In the genomic region with DNA sequence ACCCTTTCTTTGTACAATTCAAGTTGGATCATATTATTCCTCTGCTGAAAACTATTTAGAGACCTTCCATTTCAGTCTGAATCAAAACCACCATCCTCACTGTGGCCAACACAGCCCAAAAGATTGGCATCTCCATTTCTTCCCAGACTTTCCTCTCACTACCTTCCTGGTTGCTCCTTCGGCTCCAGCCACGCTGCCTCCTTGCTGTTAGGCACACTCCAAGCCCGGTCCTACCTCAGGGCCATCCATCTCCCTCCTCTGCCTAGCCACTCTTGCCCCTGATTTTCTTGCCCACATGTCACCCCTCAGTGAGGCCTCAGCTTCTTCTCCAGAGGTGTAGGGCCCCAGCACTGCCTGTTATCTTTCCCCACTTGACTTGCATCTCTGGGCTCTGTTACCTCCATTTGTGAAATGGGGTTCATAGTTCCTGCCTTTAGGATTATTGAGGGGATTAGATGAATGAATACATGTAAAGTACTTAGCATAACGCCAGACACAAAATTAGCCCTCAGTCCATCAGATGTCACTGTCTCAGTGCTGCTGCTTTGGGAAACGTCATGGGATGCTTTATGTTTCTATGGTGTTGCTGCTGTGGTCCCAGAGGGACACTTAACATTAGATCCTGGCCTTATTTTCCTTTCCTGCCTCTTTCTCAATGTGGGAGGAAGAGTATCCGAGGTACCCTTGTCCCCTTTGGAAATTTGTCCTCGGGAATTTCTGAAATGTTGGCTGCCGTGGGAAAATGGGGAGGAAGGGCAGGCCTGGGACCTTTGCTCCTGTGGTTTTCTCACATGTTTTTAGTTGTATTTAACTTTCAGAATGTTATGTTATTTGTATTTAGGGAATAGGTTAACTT, we compare ENCODE assay signal across 9 cellular contexts. TPM values are rescaled to one million over a fixed set of nuclear protein-coding genes. Genes with fewer than 3 reads are reported as not detected.
DNase-seq lines count a peak whose midpoint lies in the region; ATAC-seq, FAIRE-seq and TF ChIP-seq lines count a peak whose summit lies in the region.
"Had no signal": no experiment of that assay in that cellular context is flagged by ENCODE, and none has a peak within 500 bp of the region (broad histone marks: within the 10 kb centered on the region; RNA-seq: fewer than 3 reads in every experiment).

No MANE protein-coding gene starts in this region.

- H3K27ac Mint-ChIP-seq in stimulated activated naive CD8-positive, alpha-beta T cell treated with anti-CD3 and anti-CD28 coated beads, Interleukin-15, amount 100 ng/mL, for 72 hours = peak overlapping the region in 1 of 2 donors; percentile 40

- TSS peak; percentile 37 for BruUV-seq in HepG2 (replicated peaks; lab: Mats Ljungman, UMichigan)

- peaks cover 0 to 2% of the 10 kb centered on the region in 2 donors for H3K9me3 Mint-ChIP-seq in stimulated activated naive CD8-positive, alpha-beta T cell treated with anti-CD3 and anti-CD28 coated beads, Interleukin-15, amount 100 ng/mL, for 72 hours

- TF ChIP-seq POLR2A in HepG2 (IDR thresholded peaks at IDR 0.05; ENCODE audit: insufficient read depth in 1 of 2, low read depth in 2 of 2, low read length in 2 of 2) = no peak

- intact Hi-C loops in HepG2 (cut with micrococcal nuclease; ENCODE audit: unreplicated experiment) = loop anchor here (2.0 kb wide), 1 partner anchor 29 kb away; no protein-coding TSS in a partner anchor

- H4K20me1 ChIP-seq in HepG2 (ENCODE audit: insufficient read depth, low read length) (no peaks in the 10 kb centered on the region), smooth muscle cell (ENCODE audit: low read depth) (peaks cover 65% of the 10 kb centered on the region)

- no peak for ATAC-seq in RWPE2 (ENCODE audit: low read depth)
- peak; percentile 48 for ATAC-seq in HepG2
- peak; percentile 64 for ATAC-seq in stimulated activated naive CD8-positive, alpha-beta T cell treated with anti-CD3 and anti-CD28 coated beads, Interleukin-15, amount 100 ng/mL, for 72 hours

- POLR2A ChIA-PET in HepG2 (lab: Yijun Ruan, JAX) = no interaction called here

- no peaks in the 10 kb centered on the region for H3K27me3 ChIP-seq in RWPE2 (ENCODE audit: insufficient read depth, poor library complexity, severe bottlenecking)
- H3K27me3 ChIP-seq in HepG2 (ENCODE audit: control insufficient read depth in 1 of 2, insufficient read depth in 2 of 2, low read length in 2 of 2) = no peaks in the 10 kb centered on the region
- H3K27me3 ChIP-seq in smooth muscle cell (ENCODE audit: low read depth) = no peaks in the 10 kb centered on the region

- H3K4me3 ChIP-seq in RWPE2 (ENCODE audit: severe bottlenecking) (no peak overlapping the region), choroid plexus epithelial cell (ENCODE audit: low read depth, low read length) (no peak overlapping the region), HepG2 (replicated peaks in 1 of 3; ENCODE audit: insufficient read depth in 1 of 3, low read depth in 2 of 3, low read length in 3 of 3) (peak overlapping the region; percentile 8 to 62 (median 31); a peak in 4 of 6 replicates), smooth muscle cell (no peak overlapping the region)

- peak overlapping the region; percentile 86 for H3K4me2 ChIP-seq in HepG2 (ENCODE audit: low read depth, low read length)
- H3K4me2 ChIP-seq in smooth muscle cell = no peak overlapping the region

- H3K4me3 Mint-ChIP-seq in stimulated activated naive CD8-positive, alpha-beta T cell treated with anti-CD3 and anti-CD28 coated beads, Interleukin-15, amount 100 ng/mL, for 72 hours = peak overlapping the region; percentile 33 to 34

- 14% methylated on average over 8 of the region's 8 CpGs for WGBS in HepG2 (ENCODE audit: low lambda C conversion rate)
- WGBS in smooth muscle cell (ENCODE audit: low lambda C conversion rate) = 89% methylated on average over 8 of the region's 8 CpGs

- peaks cover 80% of the 10 kb centered on the region for H3K4me1 Mint-ChIP-seq in stimulated activated naive CD8-positive, alpha-beta T cell treated with anti-CD3 and anti-CD28 coated beads, Interleukin-15, amount 100 ng/mL, for 72 hours

- H3K79me2 ChIP-seq in HepG2 (ENCODE audit: insufficient read depth, low read length) (peaks cover 88% of the 10 kb centered on the region), smooth muscle cell (ENCODE audit: low read depth) (peaks cover 22% of the 10 kb centered on the region)

- H3K4me1 ChIP-seq in RWPE2 (ENCODE audit: insufficient read depth, poor library complexity, severe bottlenecking) (peaks cover 19% of the 10 kb centered on the region), HepG2 (ENCODE audit: insufficient read depth, low read length) (peaks cover 76% of the 10 kb centered on the region), smooth muscle cell (ENCODE audit: low read depth) (peaks cover 6% of the 10 kb centered on the region)

- no peaks in the 10 kb centered on the region for H3K27me3 Mint-ChIP-seq in stimulated activated naive CD8-positive, alpha-beta T cell treated with anti-CD3 and anti-CD28 coated beads, Interleukin-15, amount 100 ng/mL, for 72 hours

- peak overlapping the region; percentile 82 for H3K9ac ChIP-seq in HepG2 (ENCODE audit: insufficient read depth, low read depth, low read length)
- no peak overlapping the region for H3K9ac ChIP-seq in smooth muscle cell (ENCODE audit: low read depth)

- no peak for TF ChIP-seq RAD21 in HepG2 (CRISPR knock-in tag; IDR thresholded peaks at IDR 0.05)

- CTCF ChIA-PET in HepG2 (lab: Yijun Ruan, JAX; ENCODE audit: low intra/inter-chr PET ratio, low total read pairs) = interaction anchor here (0.6 kb wide), 1 partner anchor 78 kb away, joined by 3 read pairs; no protein-coding TSS in a partner anchor

- no peak overlapping the region for H2AFZ ChIP-seq in HepG2 (ENCODE audit: low read length)
- H2AFZ ChIP-seq in smooth muscle cell (ENCODE audit: low read depth) = no peak overlapping the region

- H3F3A ChIP-seq in smooth muscle cell (ENCODE audit: low read depth) = no peaks in the 10 kb centered on the region

- H3K36me3 ChIP-seq in RWPE2 (ENCODE audit: low read depth) = peaks cover 44% of the 10 kb centered on the region
- H3K36me3 ChIP-seq in HepG2 (replicated peaks in 1 of 2; ENCODE audit: control insufficient read depth in 1 of 2, insufficient read depth in 2 of 2, low read length in 2 of 2) = peaks cover 0 to 5% of the 10 kb centered on the region in 2 experiments; a peak in 2 of 5 replicates
- H3K36me3 ChIP-seq in smooth muscle cell (ENCODE audit: low read depth) = no peaks in the 10 kb centered on the region

- in situ Hi-C loops in HepG2 (cut with HindIII; ENCODE audit: extremely low pct_ligation_motif_present, low pct_unique_long_range_greater_than_20kb) = no loop called here

- peak in 1 of 2 experiments; percentile 39; a peak in 2 of 4 replicates for TF ChIP-seq EP300 in HepG2 (IDR thresholded peaks at IDR 0.05; ENCODE audit: low read depth in 2 of 2, low read length in 2 of 2)
- no peak for TF ChIP-seq EP300 in HepG2 (CRISPR knock-in tag; IDR thresholded peaks at IDR 0.05; ENCODE audit: borderline replicate concordance)

- peak overlapping the region; percentile 34 for H3K27ac ChIP-seq in RWPE2 (ENCODE audit: poor library complexity, severe bottlenecking)
- peak overlapping the region; percentile 97 for H3K27ac ChIP-seq in HepG2 (ENCODE audit: extremely low read length, insufficient read depth, low read length)
- H3K27ac ChIP-seq in smooth muscle cell (ENCODE audit: low read depth) = no peak overlapping the region

- FAIRE-seq in HepG2 (lab: Jason Lieb, UNC) = peak; percentile 26

- TF ChIP-seq CTCF in RWPE2 (IDR thresholded peaks at IDR 0.05; ENCODE audit: poor library complexity, severe bottlenecking) (no peak), choroid plexus epithelial cell (conservative IDR thresholded peaks at IDR 0.05; ENCODE audit: low read depth, low read length) (no peak), HepG2 (CRISPR knock-in tag; IDR thresholded peaks at IDR 0.05) (no peak), smooth muscle cell (IDR thresholded peaks at IDR 0.05; ENCODE audit: borderline replicate concordance, insufficient read depth, poor library complexity, severe bottlenecking) (no peak)

- H3K9me3 ChIP-seq in RWPE2 (ENCODE audit: severe bottlenecking) (no peaks in the 10 kb centered on the region), HepG2 (ENCODE audit: low read length) (no peaks in the 10 kb centered on the region), smooth muscle cell (replicated peaks; ENCODE audit: low read depth) (no peaks in the 10 kb centered on the region)

- DNase-seq in RWPE2 (ENCODE audit: low spot score) = no peak
- DNase-seq in choroid plexus epithelial cell (ENCODE audit: low read depth) = peak; percentile 43
- peak; percentile 70 for DNase-seq in HepG2 (ENCODE audit: low spot score)
- no peak for DNase-seq in stimulated activated naive CD8-positive, alpha-beta T cell treated with anti-CD3 and anti-CD28 coated beads, Interleukin-15, amount 100 ng/mL, for 72 hours
- DNase-seq in amygdala (lab: John Stamatoyannopoulos, UW) = no peak
- DNase-seq in smooth muscle cell (lab: John Stamatoyannopoulos, UW; ENCODE audit: unreplicated experiment) = no peak
- no peak for DNase-seq in GOT3 (lab: John Stamatoyannopoulos, UW)
- DNase-seq in germinal center (ENCODE audit: low spot score) = no peak
- DNase-seq: activated CD4-positive, CD25-positive, alpha-beta regulatory T cell treated with anti-CD3 and anti-CD28 coated beads, Interleukin-2, amount 50 U/mL, for 72 hours had no signal

RNA-seq across cellular contexts. Expression of gene SNRK, which starts 31.3 kb away (rescaled TPM):
- total RNA-seq in HepG2 (2016; rRNA removed; fragmentation: Illumina TruSeq; extraction: Trizol) = 11.4 and 14.2 TPM in 2 replicates
- total RNA-seq in HepG2 (2016; cell fraction: cytosol; rRNA removed; fragmentation: Illumina TruSeq; extraction: Trizol; ENCODE audit: low read depth) = 15.7 and 20.4 TPM in 2 replicates
- 11.4 and 12.5 TPM in 2 replicates for total RNA-seq in HepG2 (2016; cell fraction: insoluble cytoplasmic fraction; rRNA removed; fragmentation: Illumina TruSeq; extraction: Trizol)
- 7.8 and 8.4 TPM in 2 replicates for total RNA-seq in HepG2 (2016; cell fraction: membrane; rRNA removed; fragmentation: Illumina TruSeq; extraction: Trizol)
- 16.3 and 19.8 TPM in 2 replicates for total RNA-seq in HepG2 (2016; cell fraction: nucleus; rRNA removed; fragmentation: Illumina TruSeq; extraction: Trizol)
- polyA plus RNA-seq in HepG2 (2011; rRNA removed) = 16.1 and 16.3 TPM in 2 replicates
- polyA plus RNA-seq in HepG2 (2011; cell fraction: cytosol; rRNA removed) = 8.9 and 9.0 TPM in 2 replicates
- polyA plus RNA-seq in HepG2 (2011; cell fraction: nucleus; rRNA removed) = 22.4 and 28.9 TPM in 2 replicates
- 15.9 and 17.5 TPM in 2 replicates for polyA plus RNA-seq in HepG2 (2012)
- polyA plus RNA-seq in HepG2 (2016; cell fraction: cytosol; fragmentation: Illumina TruSeq; extraction: Trizol; ENCODE audit: low read depth) = 0.21 and 0.26 TPM in 2 replicates
- 7.4 and 8.1 TPM in 2 replicates for polyA plus RNA-seq in HepG2 (2016; cell fraction: insoluble cytoplasmic fraction; fragmentation: Illumina TruSeq; extraction: Trizol; ENCODE audit: low read depth)
- polyA plus RNA-seq in HepG2 (2016; cell fraction: membrane; fragmentation: Illumina TruSeq; extraction: Trizol; ENCODE audit: low read depth) = 1.5 TPM in 2 replicates
- 15.7 and 17.5 TPM in 2 replicates for polyA plus RNA-seq in HepG2 (2016; cell fraction: nucleus; fragmentation: Illumina TruSeq; extraction: Trizol; ENCODE audit: insufficient read depth, low read depth)
- polyA minus RNA-seq in HepG2 (2011; rRNA and poly(A)+ RNA removed; ENCODE audit: low replicate concordance) = 38.0 and 68.3 TPM in 2 replicates
- 35.4 and 37.5 TPM in 2 replicates for polyA minus RNA-seq in HepG2 (2011; cell fraction: cytosol; rRNA and poly(A)+ RNA removed)
- polyA minus RNA-seq in HepG2 (2011; cell fraction: nucleus; rRNA and poly(A)+ RNA removed) = 73.0 and 87.2 TPM in 2 replicates
- total RNA-seq in smooth muscle cell = 14.2 and 14.7 TPM in 2 replicates
- polyA plus RNA-seq in smooth muscle cell = 3.9 and 6.3 TPM in 2 replicates

Comparison
In these comparisons a context has a peak if more than half of its experiments do, and no peak if none do; other contexts are left out.
1. DNase-seq: peak in choroid plexus epithelial cell (single experiment) and HepG2 (single experiment); none in RWPE2 (single experiment), stimulated activated naive CD8-positive, alpha-beta T cell treated with anti-CD3 and anti-CD28 coated beads, Interleukin-15, amount 100 ng/mL, for 72 hours (0 of 2), amygdala (0 of 56), smooth muscle cell (single experiment), GOT3 (single experiment) and germinal center (single experiment).
2. H3K4me3 ChIP-seq: peak in HepG2 (3 of 3); none in RWPE2 (single experiment), choroid plexus epithelial cell (single experiment) and smooth muscle cell (single experiment).